In genomic region chr9:130185494-130186005, GRCh38 we compare ENCODE assay signal across 11 cellular contexts. TPM values are rescaled to one million over a fixed set of nuclear protein-coding genes. Genes with fewer than 3 reads are reported as not detected.
DNase-seq lines count a peak whose midpoint lies in the region; ATAC-seq and TF ChIP-seq lines count a peak whose summit lies in the region.
"Had no signal": no experiment of that assay in that cellular context is flagged by ENCODE, and none has a peak within 500 bp of the region (broad histone marks: within the 10 kb centered on the region; RNA-seq: fewer than 3 reads in every experiment).

No MANE protein-coding gene starts in this region.

- H3K9me2 ChIP-seq in SK-N-SH = no peaks in the 10 kb centered on the region

- TF ChIP-seq CTCF in SK-N-SH (IDR thresholded peaks at IDR 0.05) (no peak), fibroblast of pulmonary artery (IDR thresholded peaks at IDR 0.05; ENCODE audit: low read length, missing control alignments) (no peak), progenitor cell of endocrine pancreas (IDR thresholded peaks at IDR 0.05; ENCODE audit: unreplicated experiment) (no peak)

- peak overlapping the region; percentile 83; the same call in 1 of the 2 replicates for H3K4me2 ChIP-seq in SK-N-SH

- peaks cover 77% of the 10 kb centered on the region for H4K20me1 ChIP-seq in SK-N-SH (ENCODE audit: insufficient read depth)

- H3K27ac Mint-ChIP-seq in progenitor cell of endocrine pancreas = peak overlapping the region; percentile 37
- H3K27ac Mint-ChIP-seq: activated T-helper 2 cell treated with anti-CD3 and anti-CD28 coated beads, Interferon-gamma antibody, Interleukin-2, Interleukin-4, amounts not matched to agents 10 μg/mL and 5 μg/mL and 100 μg/mL, durations not matched to agents 14 hours and 24 hours and 36 hours had no signal

- peaks cover 0 to under 1% of the 10 kb centered on the region in 2 experiments for H3K36me3 ChIP-seq in SK-N-SH (replicated peaks in 1 of 2; ENCODE audit: control insufficient read depth in 1 of 2, insufficient read depth in 2 of 2, low read length in 1 of 2)

- no peak overlapping the region for H3K4me3 Mint-ChIP-seq in progenitor cell of endocrine pancreas (ENCODE audit: low read depth)
- H3K4me3 Mint-ChIP-seq: CD8-positive, alpha-beta memory T cell had no signal

- DNase-seq in ELF-1 (ENCODE audit: low read depth, low spot score) (peak; percentile 63), SK-N-SH (no peak), fibroblast of pulmonary artery (ENCODE audit: low read depth) (peak; percentile 28), progenitor cell of endocrine pancreas (ENCODE audit: low spot score, unreplicated experiment) (no peak), NCI-H1092 (lab: John Stamatoyannopoulos, UW) (no peak), DMS153 (lab: John Stamatoyannopoulos, UW) (no peak)
- no peak for DNase-seq in activated CD4-positive, alpha-beta T cell treated with anti-CD3 and anti-CD28 coated beads, Interleukin-2, amount 50 U/mL, for 4 hours
- DNase-seq: CD8-positive, alpha-beta memory T cell had no signal

- POLR2A ChIA-PET in SK-N-SH (lab: Yijun Ruan, JAX) = interaction anchor here (0.7 to 1.0 kb wide), 2 partner anchors 12 kb away, joined by 3 to 5 read pairs; no protein-coding TSS in a partner anchor

- no peak for TF ChIP-seq RAD21 in SK-N-SH (IDR thresholded peaks at IDR 0.05; ENCODE audit: low read length)

- H3K27me3 Mint-ChIP-seq in progenitor cell of endocrine pancreas = no peaks in the 10 kb centered on the region

- peaks cover 97% of the 10 kb centered on the region for H3K79me2 ChIP-seq in SK-N-SH (ENCODE audit: insufficient read depth)

- no peak overlapping the region for H3K9ac ChIP-seq in SK-N-SH

- peaks cover 24% of the 10 kb centered on the region for H3K4me1 Mint-ChIP-seq in progenitor cell of endocrine pancreas (ENCODE audit: low read depth)
- H3K4me1 Mint-ChIP-seq: CD8-positive, alpha-beta memory T cell had no signal

- WGBS in SK-N-SH (ENCODE audit: low lambda C conversion rate) = 90% methylated on average over 10 of the region's 17 CpGs

- H3K9me3 Mint-ChIP-seq in progenitor cell of endocrine pancreas (ENCODE audit: low read depth) = no peaks in the 10 kb centered on the region
- H3K9me3 Mint-ChIP-seq: activated T-helper 2 cell treated with anti-CD3 and anti-CD28 coated beads, Interferon-gamma antibody, Interleukin-2, Interleukin-4, amounts not matched to agents 10 μg/mL and 5 μg/mL and 100 μg/mL, durations not matched to agents 14 hours and 24 hours and 36 hours; CD8-positive, alpha-beta memory T cell had no signal

- no peak overlapping the region for H3K4me3 ChIP-seq in SK-N-SH (ENCODE audit: low read depth in 2 of 2, low read length in 1 of 2)
- H3K4me3 ChIP-seq in fibroblast of pulmonary artery (replicated peaks; ENCODE audit: low read depth, low read length) = no peak overlapping the region

- no peaks in the 10 kb centered on the region for H3K27me3 ChIP-seq in SK-N-SH (ENCODE audit: insufficient read depth)

- no peak overlapping the region for H2AFZ ChIP-seq in SK-N-SH (ENCODE audit: low read depth)

- no peaks in the 10 kb centered on the region for H3K36me3 Mint-ChIP-seq in progenitor cell of endocrine pancreas (ENCODE audit: insufficient read depth)
- H3K36me3 Mint-ChIP-seq: CD8-positive, alpha-beta memory T cell had no signal

- H3K9me3 ChIP-seq in SK-N-SH = no peaks in the 10 kb centered on the region

- CTCF ChIA-PET in SK-N-SH (lab: Yijun Ruan, JAX) = interaction anchor here (1.2 to 1.7 kb wide), 4 partner anchors 12 to 79 kb away, joined by 4 to 5 read pairs (median 4); no protein-coding TSS in a partner anchor

- no peak for ATAC-seq in HG03571 (IDR thresholded peaks at IDR 0.05; ENCODE audit: unreplicated experiment)

- peaks cover 43% of the 10 kb centered on the region in 2 experiments; a peak in 3 of 4 replicates for H3K4me1 ChIP-seq in SK-N-SH (ENCODE audit: control insufficient read depth in 1 of 2, insufficient read depth in 2 of 2, low read depth in 1 of 2, low read length in 1 of 2)

- H3F3A ChIP-seq in SK-N-SH (replicated peaks; ENCODE audit: insufficient read depth) = peaks cover 28% of the 10 kb centered on the region

- H3K27ac ChIP-seq in SK-N-SH (ENCODE audit: low read depth in 2 of 2, low read length in 1 of 2) = peak overlapping the region; percentile 20 to 63; a peak in 3 of 4 replicates
- H3K27ac ChIP-seq: HL-60 had no signal

- no peak for TF ChIP-seq EP300 in SK-N-SH (IDR thresholded peaks at IDR 0.05; ENCODE audit: borderline replicate concordance in 1 of 2, low read depth in 1 of 2, low read length in 1 of 2)

TF ChIP-seq in SK-N-SH, 30 proteins besides CTCF, POLR2A, EP300 and RAD21:
- TF ChIP-seq, protein P1, sequence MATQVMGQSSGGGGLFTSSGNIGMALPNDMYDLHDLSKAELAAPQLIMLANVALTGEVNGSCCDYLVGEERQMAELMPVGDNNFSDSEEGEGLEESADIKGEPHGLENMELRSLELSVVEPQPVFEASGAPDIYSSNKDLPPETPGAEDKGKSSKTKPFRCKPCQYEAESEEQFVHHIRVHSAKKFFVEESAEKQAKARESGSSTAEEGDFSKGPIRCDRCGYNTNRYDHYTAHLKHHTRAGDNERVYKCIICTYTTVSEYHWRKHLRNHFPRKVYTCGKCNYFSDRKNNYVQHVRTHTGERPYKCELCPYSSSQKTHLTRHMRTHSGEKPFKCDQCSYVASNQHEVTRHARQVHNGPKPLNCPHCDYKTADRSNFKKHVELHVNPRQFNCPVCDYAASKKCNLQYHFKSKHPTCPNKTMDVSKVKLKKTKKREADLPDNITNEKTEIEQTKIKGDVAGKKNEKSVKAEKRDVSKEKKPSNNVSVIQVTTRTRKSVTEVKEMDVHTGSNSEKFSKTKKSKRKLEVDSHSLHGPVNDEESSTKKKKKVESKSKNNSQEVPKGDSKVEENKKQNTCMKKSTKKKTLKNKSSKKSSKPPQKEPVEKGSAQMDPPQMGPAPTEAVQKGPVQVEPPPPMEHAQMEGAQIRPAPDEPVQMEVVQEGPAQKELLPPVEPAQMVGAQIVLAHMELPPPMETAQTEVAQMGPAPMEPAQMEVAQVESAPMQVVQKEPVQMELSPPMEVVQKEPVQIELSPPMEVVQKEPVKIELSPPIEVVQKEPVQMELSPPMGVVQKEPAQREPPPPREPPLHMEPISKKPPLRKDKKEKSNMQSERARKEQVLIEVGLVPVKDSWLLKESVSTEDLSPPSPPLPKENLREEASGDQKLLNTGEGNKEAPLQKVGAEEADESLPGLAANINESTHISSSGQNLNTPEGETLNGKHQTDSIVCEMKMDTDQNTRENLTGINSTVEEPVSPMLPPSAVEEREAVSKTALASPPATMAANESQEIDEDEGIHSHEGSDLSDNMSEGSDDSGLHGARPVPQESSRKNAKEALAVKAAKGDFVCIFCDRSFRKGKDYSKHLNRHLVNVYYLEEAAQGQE (IDR thresholded peaks at IDR 0.05; ENCODE audit: low read depth, low read length) = no peak
- TF ChIP-seq JUND (IDR thresholded peaks at IDR 0.05) (no peak), RCOR1 (IDR thresholded peaks at IDR 0.05; ENCODE audit: low read length) (no peak), YY1 (IDR thresholded peaks at IDR 0.05; ENCODE audit: low read depth) (no peak), MEF2A (IDR thresholded peaks at IDR 0.05; ENCODE audit: borderline replicate concordance, low read depth) (no peak), TEAD4 (IDR thresholded peaks at IDR 0.05; ENCODE audit: borderline replicate concordance, insufficient read depth) (no peak), RXRA (IDR thresholded peaks at IDR 0.05; ENCODE audit: borderline replicate concordance, low read depth) (no peak), SMC3 (IDR thresholded peaks at IDR 0.05; ENCODE audit: low read depth, low read length) (no peak), CHD2 (IDR thresholded peaks at IDR 0.05; ENCODE audit: low read length, partially characterized antibody) (no peak), FOXJ3 (CRISPR knock-in tag; IDR thresholded peaks at IDR 0.05) (no peak), GATA2 (CRISPR knock-in tag; IDR thresholded peaks at IDR 0.05) (no peak), NFIC (IDR thresholded peaks at IDR 0.05; ENCODE audit: borderline replicate concordance) (no peak), FOSL2 (IDR thresholded peaks at IDR 0.05; ENCODE audit: borderline replicate concordance, low read depth) (no peak), GABPA (IDR thresholded peaks at IDR 0.05; ENCODE audit: low read depth) (no peak), IRF3 (IDR thresholded peaks at IDR 0.05; ENCODE audit: low read depth, low read length) (no peak), ELF1 (IDR thresholded peaks at IDR 0.05) (no peak), NRF1 (IDR thresholded peaks at IDR 0.05; ENCODE audit: low read depth, low read length) (no peak)
- TF ChIP-seq, protein P2, sequence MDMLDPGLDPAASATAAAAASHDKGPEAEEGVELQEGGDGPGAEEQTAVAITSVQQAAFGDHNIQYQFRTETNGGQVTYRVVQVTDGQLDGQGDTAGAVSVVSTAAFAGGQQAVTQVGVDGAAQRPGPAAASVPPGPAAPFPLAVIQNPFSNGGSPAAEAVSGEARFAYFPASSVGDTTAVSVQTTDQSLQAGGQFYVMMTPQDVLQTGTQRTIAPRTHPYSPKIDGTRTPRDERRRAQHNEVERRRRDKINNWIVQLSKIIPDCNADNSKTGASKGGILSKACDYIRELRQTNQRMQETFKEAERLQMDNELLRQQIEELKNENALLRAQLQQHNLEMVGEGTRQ (IDR thresholded peaks at IDR 0.05; ENCODE audit: borderline replicate concordance, low read depth, low read length) = no peak
TF ChIP-seq in SK-N-SH: peak in this region for 0.

RNA-seq across cellular contexts. Expression of gene NCS1, which starts 13.3 kb away (rescaled TPM):
- polyA plus RNA-seq in SK-N-SH (2012; rRNA removed) = 40.6 and 52.9 TPM in 2 replicates
- 30.8 and 37.3 TPM in 2 replicates for polyA plus RNA-seq in SK-N-SH (2012; cell fraction: cytosol; rRNA removed)
- 21.5 and 23.7 TPM in 2 replicates for polyA plus RNA-seq in SK-N-SH (2012; cell fraction: nucleus; rRNA removed)
- total RNA-seq in progenitor cell of endocrine pancreas = 29.0 and 33.4 TPM in 2 replicates

Comparison
In these comparisons a context has a peak if more than half of its experiments do, and no peak if none do; other contexts are left out.
1. DNase-seq: peak in ELF-1 (single experiment) and fibroblast of pulmonary artery (single experiment); none in SK-N-SH (single experiment), progenitor cell of endocrine pancreas (single experiment), NCI-H1092 (single experiment), DMS153 (single experiment) and activated CD4-positive, alpha-beta T cell treated with anti-CD3 and anti-CD28 coated beads, Interleukin-2, amount 50 U/mL, for 4 hours (0 of 2).